ENCODE assay signal across 1 cellular context in the genomic region with DNA sequence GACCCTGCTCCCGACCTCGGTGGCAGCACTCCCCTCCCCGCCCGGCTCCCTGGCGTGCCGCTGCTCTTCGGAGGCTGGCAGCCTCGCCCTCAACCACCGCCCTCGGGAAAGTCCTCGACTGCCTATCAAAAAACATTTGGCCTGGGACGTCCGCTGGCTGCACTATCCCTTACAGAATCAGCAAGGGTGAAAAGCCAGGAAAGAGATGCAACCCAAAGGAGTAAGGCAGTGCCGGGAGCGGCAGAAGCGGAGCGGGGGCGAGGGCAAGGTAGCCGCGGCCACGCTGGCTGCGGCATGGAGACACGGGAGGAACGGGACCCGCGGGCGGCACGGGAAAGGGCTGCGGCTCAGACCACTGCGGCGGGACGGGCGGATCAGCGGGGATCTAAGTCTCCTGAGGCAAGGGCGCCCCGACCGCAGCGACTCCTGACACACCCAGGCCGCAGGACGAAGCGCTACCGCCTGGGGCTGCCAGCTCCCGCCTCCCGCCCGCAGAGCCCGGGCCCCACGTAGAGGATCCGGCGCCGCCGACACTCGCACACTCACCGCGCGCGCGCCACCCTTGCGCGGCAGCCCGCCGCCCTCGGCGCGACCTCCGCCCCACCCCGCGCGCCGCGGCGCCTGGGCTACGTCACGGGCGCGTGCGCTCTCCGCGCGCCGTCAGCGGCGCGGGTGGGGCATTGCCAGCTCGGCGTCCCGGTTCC.
TF ChIP-seq lines count a peak whose summit lies in the region.

A gene with protein sequence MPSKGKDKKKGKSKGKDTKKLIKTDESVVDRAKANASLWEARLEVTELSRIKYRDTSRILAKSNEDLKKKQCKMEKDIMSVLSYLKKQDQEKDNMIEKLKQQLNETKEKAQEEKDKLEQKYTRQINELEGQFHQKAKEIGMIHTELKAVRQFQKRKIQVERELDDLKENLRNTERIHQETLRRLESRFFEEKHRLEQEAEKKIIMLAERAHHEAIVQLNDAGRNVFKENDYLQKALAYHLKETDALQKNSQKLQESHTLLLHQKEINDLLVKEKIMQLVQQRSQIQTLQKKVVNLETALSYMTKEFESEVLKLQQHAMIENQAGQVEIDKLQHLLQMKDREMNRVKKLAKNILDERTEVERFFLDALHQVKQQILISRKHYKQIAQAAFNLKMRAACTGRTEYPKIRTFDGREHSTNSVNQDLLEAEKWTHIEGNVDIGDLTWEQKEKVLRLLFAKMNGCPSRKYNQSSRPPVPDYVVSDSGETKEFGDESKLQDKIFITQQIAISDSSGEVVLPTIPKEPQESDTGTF (plus strand): TSS at position 646 of the 704 bp plus-strand sequence. CDS start 130 bp downstream, outside the sequence.
A gene with protein sequence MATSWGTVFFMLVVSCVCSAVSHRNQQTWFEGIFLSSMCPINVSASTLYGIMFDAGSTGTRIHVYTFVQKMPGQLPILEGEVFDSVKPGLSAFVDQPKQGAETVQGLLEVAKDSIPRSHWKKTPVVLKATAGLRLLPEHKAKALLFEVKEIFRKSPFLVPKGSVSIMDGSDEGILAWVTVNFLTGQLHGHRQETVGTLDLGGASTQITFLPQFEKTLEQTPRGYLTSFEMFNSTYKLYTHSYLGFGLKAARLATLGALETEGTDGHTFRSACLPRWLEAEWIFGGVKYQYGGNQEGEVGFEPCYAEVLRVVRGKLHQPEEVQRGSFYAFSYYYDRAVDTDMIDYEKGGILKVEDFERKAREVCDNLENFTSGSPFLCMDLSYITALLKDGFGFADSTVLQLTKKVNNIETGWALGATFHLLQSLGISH (minus strand): TSS at position 585 of the 704 bp plus-strand sequence. CDS start 31,186 bp downstream, outside the sequence.

TF ChIP-seq in HepG2, 621 proteins besides CTCF, POLR2A, EP300 and RAD21 (continued from another document and continues in another):
- TF ChIP-seq, protein P1, sequence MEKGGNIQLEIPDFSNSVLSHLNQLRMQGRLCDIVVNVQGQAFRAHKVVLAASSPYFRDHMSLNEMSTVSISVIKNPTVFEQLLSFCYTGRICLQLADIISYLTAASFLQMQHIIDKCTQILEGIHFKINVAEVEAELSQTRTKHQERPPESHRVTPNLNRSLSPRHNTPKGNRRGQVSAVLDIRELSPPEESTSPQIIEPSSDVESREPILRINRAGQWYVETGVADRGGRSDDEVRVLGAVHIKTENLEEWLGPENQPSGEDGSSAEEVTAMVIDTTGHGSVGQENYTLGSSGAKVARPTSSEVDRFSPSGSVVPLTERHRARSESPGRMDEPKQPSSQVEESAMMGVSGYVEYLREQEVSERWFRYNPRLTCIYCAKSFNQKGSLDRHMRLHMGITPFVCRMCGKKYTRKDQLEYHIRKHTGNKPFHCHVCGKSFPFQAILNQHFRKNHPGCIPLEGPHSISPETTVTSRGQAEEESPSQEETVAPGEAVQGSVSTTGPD (CRISPR knock-in tag; IDR thresholded peaks at IDR 0.05): 0 out of 2 replicates have a peak, but pooled peaks have one; percentile 37
- TF ChIP-seq MAFF (IDR thresholded peaks at IDR 0.05; ENCODE audit: low read depth, low read length): no peak
- TF ChIP-seq ZNF143 (CRISPR knock-in tag; IDR thresholded peaks at IDR 0.05): no peak
- TF ChIP-seq NFYC (CRISPR knock-in tag; IDR thresholded peaks at IDR 0.05): no peak
- TF ChIP-seq ZNF552 (CRISPR knock-in tag; IDR thresholded peaks at IDR 0.05; ENCODE audit: borderline replicate concordance): peak; percentile 37; the same call in 1 of the 2 replicates
- no peak for TF ChIP-seq ZNF180 (CRISPR knock-in tag; IDR thresholded peaks at IDR 0.05; ENCODE audit: borderline replicate concordance, low read depth)
- TF ChIP-seq ZMAT3 (CRISPR knock-in tag; conservative IDR thresholded peaks at IDR 0.05): no peak
- 0 out of 2 replicates have a peak, but pooled peaks have one; percentile 6 for TF ChIP-seq ETV5 (CRISPR knock-in tag; IDR thresholded peaks at IDR 0.05; ENCODE audit: borderline replicate concordance)
- no peak for TF ChIP-seq ELF1 (CRISPR knock-in tag; IDR thresholded peaks at IDR 0.05)
- TF ChIP-seq HOXA7 (CRISPR knock-in tag; IDR thresholded peaks at IDR 0.05): no peak
- TF ChIP-seq, protein P2, sequence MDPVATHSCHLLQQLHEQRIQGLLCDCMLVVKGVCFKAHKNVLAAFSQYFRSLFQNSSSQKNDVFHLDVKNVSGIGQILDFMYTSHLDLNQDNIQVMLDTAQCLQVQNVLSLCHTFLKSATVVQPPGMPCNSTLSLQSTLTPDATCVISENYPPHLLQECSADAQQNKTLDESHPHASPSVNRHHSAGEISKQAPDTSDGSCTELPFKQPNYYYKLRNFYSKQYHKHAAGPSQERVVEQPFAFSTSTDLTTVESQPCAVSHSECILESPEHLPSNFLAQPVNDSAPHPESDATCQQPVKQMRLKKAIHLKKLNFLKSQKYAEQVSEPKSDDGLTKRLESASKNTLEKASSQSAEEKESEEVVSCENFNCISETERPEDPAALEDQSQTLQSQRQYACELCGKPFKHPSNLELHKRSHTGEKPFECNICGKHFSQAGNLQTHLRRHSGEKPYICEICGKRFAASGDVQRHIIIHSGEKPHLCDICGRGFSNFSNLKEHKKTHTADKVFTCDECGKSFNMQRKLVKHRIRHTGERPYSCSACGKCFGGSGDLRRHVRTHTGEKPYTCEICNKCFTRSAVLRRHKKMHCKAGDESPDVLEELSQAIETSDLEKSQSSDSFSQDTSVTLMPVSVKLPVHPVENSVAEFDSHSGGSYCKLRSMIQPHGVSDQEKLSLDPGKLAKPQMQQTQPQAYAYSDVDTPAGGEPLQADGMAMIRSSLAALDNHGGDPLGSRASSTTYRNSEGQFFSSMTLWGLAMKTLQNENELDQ (CRISPR knock-in tag; IDR thresholded peaks at IDR 0.05; ENCODE audit: borderline replicate concordance): no peak
- TF ChIP-seq, protein P3, sequence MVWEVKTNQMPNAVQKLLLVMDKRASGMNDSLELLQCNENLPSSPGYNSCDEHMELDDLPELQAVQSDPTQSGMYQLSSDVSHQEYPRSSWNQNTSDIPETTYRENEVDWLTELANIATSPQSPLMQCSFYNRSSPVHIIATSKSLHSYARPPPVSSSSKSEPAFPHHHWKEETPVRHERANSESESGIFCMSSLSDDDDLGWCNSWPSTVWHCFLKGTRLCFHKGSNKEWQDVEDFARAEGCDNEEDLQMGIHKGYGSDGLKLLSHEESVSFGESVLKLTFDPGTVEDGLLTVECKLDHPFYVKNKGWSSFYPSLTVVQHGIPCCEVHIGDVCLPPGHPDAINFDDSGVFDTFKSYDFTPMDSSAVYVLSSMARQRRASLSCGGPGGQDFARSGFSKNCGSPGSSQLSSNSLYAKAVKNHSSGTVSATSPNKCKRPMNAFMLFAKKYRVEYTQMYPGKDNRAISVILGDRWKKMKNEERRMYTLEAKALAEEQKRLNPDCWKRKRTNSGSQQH (CRISPR knock-in tag; IDR thresholded peaks at IDR 0.05; ENCODE audit: low read depth): peak; percentile 68; the same call in 1 of the 2 replicates
- TF ChIP-seq, protein P4, sequence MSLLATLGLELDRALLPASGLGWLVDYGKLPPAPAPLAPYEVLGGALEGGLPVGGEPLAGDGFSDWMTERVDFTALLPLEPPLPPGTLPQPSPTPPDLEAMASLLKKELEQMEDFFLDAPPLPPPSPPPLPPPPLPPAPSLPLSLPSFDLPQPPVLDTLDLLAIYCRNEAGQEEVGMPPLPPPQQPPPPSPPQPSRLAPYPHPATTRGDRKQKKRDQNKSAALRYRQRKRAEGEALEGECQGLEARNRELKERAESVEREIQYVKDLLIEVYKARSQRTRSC (CRISPR knock-in tag; IDR thresholded peaks at IDR 0.05; ENCODE audit: low read depth): no peak
- peak; percentile 95 for TF ChIP-seq RBFOX2 (IDR thresholded peaks at IDR 0.05; ENCODE audit: low read depth, low read length)
- TF ChIP-seq ZNF160 (CRISPR knock-in tag; IDR thresholded peaks at IDR 0.05): no peak
- TF ChIP-seq ZBTB42 (CRISPR knock-in tag; IDR thresholded peaks at IDR 0.05): no peak; the same call in 1 of the 2 replicates
- TF ChIP-seq, protein P5, sequence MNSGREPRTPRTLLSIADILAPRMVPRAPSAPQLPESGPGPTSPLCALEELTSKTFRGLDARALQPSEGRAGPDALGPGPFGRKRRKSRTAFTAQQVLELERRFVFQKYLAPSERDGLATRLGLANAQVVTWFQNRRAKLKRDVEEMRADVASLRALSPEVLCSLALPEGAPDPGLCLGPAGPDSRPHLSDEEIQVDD (CRISPR knock-in tag; IDR thresholded peaks at IDR 0.05; ENCODE audit: borderline replicate concordance): 0 out of 2 replicates have a peak, but pooled peaks have one; percentile 49
- no peak for TF ChIP-seq ZNF660 (CRISPR knock-in tag; IDR thresholded peaks at IDR 0.05; ENCODE audit: borderline replicate concordance, low read depth)
- TF ChIP-seq, protein P6, sequence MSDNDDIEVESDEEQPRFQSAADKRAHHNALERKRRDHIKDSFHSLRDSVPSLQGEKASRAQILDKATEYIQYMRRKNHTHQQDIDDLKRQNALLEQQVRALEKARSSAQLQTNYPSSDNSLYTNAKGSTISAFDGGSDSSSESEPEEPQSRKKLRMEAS (IDR thresholded peaks at IDR 0.05): peak; percentile 78
- TF ChIP-seq KLF12 (CRISPR knock-in tag; IDR thresholded peaks at IDR 0.05; ENCODE audit: borderline replicate concordance): peak; percentile 71
- no peak for TF ChIP-seq SOX5 (CRISPR knock-in tag; IDR thresholded peaks at IDR 0.05; ENCODE audit: borderline replicate concordance)
- TF ChIP-seq, protein P7, sequence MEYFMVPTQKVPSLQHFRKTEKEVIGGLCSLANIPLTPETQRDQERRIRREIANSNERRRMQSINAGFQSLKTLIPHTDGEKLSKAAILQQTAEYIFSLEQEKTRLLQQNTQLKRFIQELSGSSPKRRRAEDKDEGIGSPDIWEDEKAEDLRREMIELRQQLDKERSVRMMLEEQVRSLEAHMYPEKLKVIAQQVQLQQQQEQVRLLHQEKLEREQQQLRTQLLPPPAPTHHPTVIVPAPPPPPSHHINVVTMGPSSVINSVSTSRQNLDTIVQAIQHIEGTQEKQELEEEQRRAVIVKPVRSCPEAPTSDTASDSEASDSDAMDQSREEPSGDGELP (IDR thresholded peaks at IDR 0.05; ENCODE audit: borderline replicate concordance, low read depth): no peak
- TF ChIP-seq ZNF569 (CRISPR knock-in tag; IDR thresholded peaks at IDR 0.05; ENCODE audit: borderline replicate concordance): no peak
- TF ChIP-seq SIN3B (IDR thresholded peaks at IDR 0.05; ENCODE audit: low read length): 0 out of 2 replicates have a peak, but pooled peaks have one; percentile 38
- TF ChIP-seq, protein P8, sequence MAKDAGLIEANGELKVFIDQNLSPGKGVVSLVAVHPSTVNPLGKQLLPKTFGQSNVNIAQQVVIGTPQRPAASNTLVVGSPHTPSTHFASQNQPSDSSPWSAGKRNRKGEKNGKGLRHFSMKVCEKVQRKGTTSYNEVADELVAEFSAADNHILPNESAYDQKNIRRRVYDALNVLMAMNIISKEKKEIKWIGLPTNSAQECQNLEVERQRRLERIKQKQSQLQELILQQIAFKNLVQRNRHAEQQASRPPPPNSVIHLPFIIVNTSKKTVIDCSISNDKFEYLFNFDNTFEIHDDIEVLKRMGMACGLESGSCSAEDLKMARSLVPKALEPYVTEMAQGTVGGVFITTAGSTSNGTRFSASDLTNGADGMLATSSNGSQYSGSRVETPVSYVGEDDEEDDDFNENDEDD (CRISPR knock-in tag; IDR thresholded peaks at IDR 0.05; ENCODE audit: borderline replicate concordance): peak; percentile 67; the same call in 1 of the 2 replicates
- peak; percentile 82 for TF ChIP-seq HNRNPLL (IDR thresholded peaks at IDR 0.05; ENCODE audit: low read depth, low read length, poor library complexity, severe bottlenecking)
- peak; percentile 9; the same call in 1 of the 2 replicates for TF ChIP-seq ZSCAN31 (CRISPR knock-in tag; IDR thresholded peaks at IDR 0.05; ENCODE audit: low read depth)
- TF ChIP-seq, protein P9, sequence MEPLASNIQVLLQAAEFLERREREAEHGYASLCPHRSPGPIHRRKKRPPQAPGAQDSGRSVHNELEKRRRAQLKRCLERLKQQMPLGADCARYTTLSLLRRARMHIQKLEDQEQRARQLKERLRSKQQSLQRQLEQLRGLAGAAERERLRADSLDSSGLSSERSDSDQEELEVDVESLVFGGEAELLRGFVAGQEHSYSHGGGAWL (CRISPR knock-in tag; IDR thresholded peaks at IDR 0.05): peak; percentile 14; the same call in 1 of the 2 replicates
- TF ChIP-seq, protein P10, sequence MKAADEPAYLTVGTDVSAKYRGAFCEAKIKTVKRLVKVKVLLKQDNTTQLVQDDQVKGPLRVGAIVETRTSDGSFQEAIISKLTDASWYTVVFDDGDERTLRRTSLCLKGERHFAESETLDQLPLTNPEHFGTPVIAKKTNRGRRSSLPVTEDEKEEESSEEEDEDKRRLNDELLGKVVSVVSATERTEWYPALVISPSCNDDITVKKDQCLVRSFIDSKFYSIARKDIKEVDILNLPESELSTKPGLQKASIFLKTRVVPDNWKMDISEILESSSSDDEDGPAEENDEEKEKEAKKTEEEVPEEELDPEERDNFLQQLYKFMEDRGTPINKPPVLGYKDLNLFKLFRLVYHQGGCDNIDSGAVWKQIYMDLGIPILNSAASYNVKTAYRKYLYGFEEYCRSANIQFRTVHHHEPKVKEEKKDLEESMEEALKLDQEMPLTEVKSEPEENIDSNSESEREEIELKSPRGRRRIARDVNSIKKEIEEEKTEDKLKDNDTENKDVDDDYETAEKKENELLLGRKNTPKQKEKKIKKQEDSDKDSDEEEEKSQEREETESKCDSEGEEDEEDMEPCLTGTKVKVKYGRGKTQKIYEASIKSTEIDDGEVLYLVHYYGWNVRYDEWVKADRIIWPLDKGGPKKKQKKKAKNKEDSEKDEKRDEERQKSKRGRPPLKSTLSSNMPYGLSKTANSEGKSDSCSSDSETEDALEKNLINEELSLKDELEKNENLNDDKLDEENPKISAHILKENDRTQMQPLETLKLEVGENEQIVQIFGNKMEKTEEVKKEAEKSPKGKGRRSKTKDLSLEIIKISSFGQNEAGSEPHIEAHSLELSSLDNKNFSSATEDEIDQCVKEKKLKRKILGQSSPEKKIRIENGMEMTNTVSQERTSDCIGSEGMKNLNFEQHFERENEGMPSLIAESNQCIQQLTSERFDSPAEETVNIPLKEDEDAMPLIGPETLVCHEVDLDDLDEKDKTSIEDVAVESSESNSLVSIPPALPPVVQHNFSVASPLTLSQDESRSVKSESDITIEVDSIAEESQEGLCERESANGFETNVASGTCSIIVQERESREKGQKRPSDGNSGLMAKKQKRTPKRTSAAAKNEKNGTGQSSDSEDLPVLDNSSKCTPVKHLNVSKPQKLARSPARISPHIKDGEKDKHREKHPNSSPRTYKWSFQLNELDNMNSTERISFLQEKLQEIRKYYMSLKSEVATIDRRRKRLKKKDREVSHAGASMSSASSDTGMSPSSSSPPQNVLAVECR (CRISPR knock-in tag; IDR thresholded peaks at IDR 0.05; ENCODE audit: borderline replicate concordance): peak; percentile 73
- no peak for TF ChIP-seq ZFP36 (IDR thresholded peaks at IDR 0.05; ENCODE audit: borderline replicate concordance, low read depth, low read length, partially characterized antibody)
- TF ChIP-seq, protein P11, sequence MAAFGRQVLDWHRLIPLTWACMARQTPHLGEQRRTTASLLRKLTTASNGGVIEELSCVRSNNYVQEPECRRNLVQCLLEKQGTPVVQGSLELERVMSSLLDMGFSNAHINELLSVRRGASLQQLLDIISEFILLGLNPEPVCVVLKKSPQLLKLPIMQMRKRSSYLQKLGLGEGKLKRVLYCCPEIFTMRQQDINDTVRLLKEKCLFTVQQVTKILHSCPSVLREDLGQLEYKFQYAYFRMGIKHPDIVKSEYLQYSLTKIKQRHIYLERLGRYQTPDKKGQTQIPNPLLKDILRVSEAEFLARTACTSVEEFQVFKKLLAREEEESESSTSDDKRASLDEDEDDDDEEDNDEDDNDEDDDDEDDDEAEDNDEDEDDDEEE (CRISPR knock-in tag; IDR thresholded peaks at IDR 0.05): peak; percentile 47; the same call in 1 of the 2 replicates
- no peak for TF ChIP-seq ZSCAN25 (CRISPR knock-in tag; IDR thresholded peaks at IDR 0.05)
